ENCODE assay signal across 19 cellular contexts in the genomic region with DNA sequence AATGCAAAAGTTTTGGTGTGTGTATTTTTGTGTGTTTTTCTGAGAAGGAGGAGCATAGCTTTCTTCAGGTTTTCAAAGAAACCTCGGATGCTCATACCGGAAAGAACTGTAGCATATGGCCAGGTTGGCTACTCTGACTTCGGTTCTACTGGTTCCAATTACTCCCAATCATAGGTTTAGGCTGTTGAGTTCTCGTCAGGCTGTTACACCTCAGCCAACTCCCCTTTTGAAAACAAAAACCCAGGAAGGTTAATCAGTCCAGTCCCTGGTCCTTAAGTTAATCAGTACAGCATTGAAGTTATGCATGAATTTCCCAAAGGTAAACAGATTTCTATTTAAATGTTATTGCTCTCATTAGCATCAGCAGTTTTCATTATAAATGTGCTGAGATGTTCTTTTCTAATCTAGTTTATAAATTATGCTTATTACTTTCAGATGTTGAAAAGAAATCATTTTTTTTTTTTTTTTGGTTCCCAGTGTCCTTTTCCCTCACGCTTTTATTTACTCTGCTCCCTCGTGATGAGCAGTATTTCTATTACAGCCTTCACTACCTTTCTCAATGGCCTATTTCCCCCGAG.
A peak's percentile ranks its signal among the peaks of the same experiment; 100 is the strongest.
DNase-seq lines count a peak whose midpoint lies in the region; ATAC-seq, FAIRE-seq and TF ChIP-seq lines count a peak whose summit lies in the region.
"Had no signal": no experiment of that assay in that cellular context is flagged by ENCODE, and none has a peak within 500 bp of the region (broad histone marks: within the 10 kb centered on the region; RNA-seq: fewer than 3 reads in every experiment).

No MANE protein-coding gene starts in this region.

- ATAC-seq in HepG2 (no peak), right lobe of liver (no peak), HG03521 (IDR thresholded peaks at IDR 0.05; ENCODE audit: unreplicated experiment) (no peak), GM19324 (IDR thresholded peaks at IDR 0.05; ENCODE audit: low FRiP score, unreplicated experiment) (no peak)

- H3K23me2 ChIP-seq in H1 (ENCODE audit: low read depth, low read length) = no peaks in the 10 kb centered on the region; the same call in 1 of the 2 replicates

- intact Hi-C loops in HepG2 (cut with micrococcal nuclease; ENCODE audit: unreplicated experiment) (no loop called here), right lobe of liver (cut with DNase I) (no loop called here)

- peaks cover 2 to 57% of the 10 kb centered on the region in 2 experiments; a peak in 3 of 5 replicates for H3K27me3 ChIP-seq in HepG2 (ENCODE audit: control insufficient read depth in 1 of 2, insufficient read depth in 2 of 2, low read length in 2 of 2)
- no peaks in the 10 kb centered on the region for H3K27me3 ChIP-seq in right lobe of liver
- H3K27me3 ChIP-seq in H1 (replicated peaks in 1 of 4; ENCODE audit: control insufficient read depth in 3 of 4, extremely low read depth in 1 of 4, insufficient read depth in 3 of 4, low read length in 3 of 4) = no peaks in the 10 kb centered on the region

- H3K18ac ChIP-seq in H1 (ENCODE audit: extremely low read depth, low read length) = no peak overlapping the region

- no peak overlapping the region for H2BK15ac ChIP-seq in H1 (ENCODE audit: low read length)

- H3K4me1 ChIP-seq in HepG2 (ENCODE audit: insufficient read depth, low read length) (no peaks in the 10 kb centered on the region), right lobe of liver (no peaks in the 10 kb centered on the region), H1 (replicated peaks in 1 of 4; ENCODE audit: control insufficient read depth in 3 of 4, insufficient read depth in 4 of 4, low read length in 3 of 4) (peaks cover 0 to 11% (median 6%) of the 10 kb centered on the region in 4 experiments; a peak in 6 of 7 replicates)

- H3K14ac ChIP-seq in H1 (ENCODE audit: insufficient read length) = no peak overlapping the region

- no peak overlapping the region for H2AK5ac ChIP-seq in H1 (ENCODE audit: low read depth, low read length)

- TF ChIP-seq EP300 in HepG2 (IDR thresholded peaks at IDR 0.05; ENCODE audit: low read depth in 2 of 2, low read length in 2 of 2) = no peak
- no peak for TF ChIP-seq EP300 in HepG2 (CRISPR knock-in tag; IDR thresholded peaks at IDR 0.05; ENCODE audit: borderline replicate concordance)
- no peak for TF ChIP-seq EP300 in H1 (IDR thresholded peaks at IDR 0.05; ENCODE audit: borderline replicate concordance in 1 of 2, low read depth in 2 of 2, low read length in 2 of 2)

- no peak for DNase-seq in HepG2 (ENCODE audit: low spot score)
- DNase-seq in right lobe of liver = no peak
- DNase-seq in H1 (ENCODE audit: low read depth in 1 of 2, low spot score in 2 of 2) = no peak
- DNase-seq in left kidney (ENCODE audit: low read depth, low spot score) = peak; percentile 62
- DNase-seq in SIG-M5 (lab: John Stamatoyannopoulos, UW) = no peak
- DNase-seq: C1 segment of cervical spinal cord; Calu3; CD4-positive, alpha-beta T cell; DMS153; DMS79 treated with DMSO at 0.1 percent for 48 hours; EL; HCEC 1CT; HFFc6 had no signal

- H3K23ac ChIP-seq in H1 (ENCODE audit: insufficient read length) = no peak overlapping the region

- H3K4me3 ChIP-seq in HepG2 (replicated peaks in 1 of 3; ENCODE audit: insufficient read depth in 1 of 3, low read depth in 2 of 3, low read length in 3 of 3) (no peak overlapping the region), right lobe of liver (no peak overlapping the region), H1 (ENCODE audit: extremely low read depth in 1 of 4, insufficient read depth in 2 of 4, low read depth in 3 of 4, low read length in 4 of 4) (no peak overlapping the region)

- no peak overlapping the region for H2BK5ac ChIP-seq in H1 (ENCODE audit: low read depth, low read length)

- H3K56ac ChIP-seq in H1 (replicated peaks; ENCODE audit: insufficient read length, low read depth, low read length) = no peak overlapping the region

- no peak for TF ChIP-seq RAD21 in HepG2 (CRISPR knock-in tag; IDR thresholded peaks at IDR 0.05)
- no peak for TF ChIP-seq RAD21 in H1 (IDR thresholded peaks at IDR 0.05 in 1 of 2, conservative IDR thresholded peaks at IDR 0.05 in 1 of 2; ENCODE audit: low read depth in 2 of 2, low read length in 2 of 2)

- no peaks in the 10 kb centered on the region for H3K79me1 ChIP-seq in H1 (ENCODE audit: low read depth, low read length)

- H2BK20ac ChIP-seq in H1 (ENCODE audit: low read length) = peak overlapping the region; percentile 41; the same call in 1 of the 2 replicates

- H4K5ac ChIP-seq in H1 (ENCODE audit: insufficient read length, low read depth, low read length) = no peak overlapping the region

- in situ Hi-C loops in HepG2 (cut with HindIII; ENCODE audit: extremely low pct_ligation_motif_present, low pct_unique_long_range_greater_than_20kb) = no loop called here

- TF ChIP-seq POLR2A in HepG2 (IDR thresholded peaks at IDR 0.05; ENCODE audit: insufficient read depth in 1 of 2, low read depth in 2 of 2, low read length in 2 of 2) = no peak
- no peak for TF ChIP-seq POLR2A in right lobe of liver (IDR thresholded peaks at IDR 0.05)
- no peak for TF ChIP-seq POLR2A in H1 (IDR thresholded peaks at IDR 0.05; ENCODE audit: control extremely low read depth in 1 of 2, low read depth in 2 of 2, low read length in 2 of 2)

- H3K36me3 ChIP-seq in HepG2 (replicated peaks in 1 of 2; ENCODE audit: control insufficient read depth in 1 of 2, insufficient read depth in 2 of 2, low read length in 2 of 2) (no peaks in the 10 kb centered on the region), right lobe of liver (no peaks in the 10 kb centered on the region), H1 (ENCODE audit: control insufficient read depth in 2 of 4, insufficient read depth in 4 of 4, low read length in 3 of 4) (no peaks in the 10 kb centered on the region)

- FAIRE-seq in HepG2 (lab: Jason Lieb, UNC) (no peak), H1 (lab: Jason Lieb, UNC) (no peak)
- FAIRE-seq: A204.1, G401.6, GM12891 had no signal

- CTCF ChIA-PET in HepG2 (lab: Yijun Ruan, JAX; ENCODE audit: low intra/inter-chr PET ratio, low total read pairs) = no interaction called here
- CTCF ChIA-PET in H1 (lab: Charles Lee; ENCODE audit: partially characterized antibody) = no interaction called here

- no peak overlapping the region for H2BK120ac ChIP-seq in H1 (replicated peaks; ENCODE audit: low read depth, low read length)

- POLR2A ChIA-PET in HepG2 (lab: Yijun Ruan, JAX) (no interaction called here), H1 (lab: Charles Lee; ENCODE audit: partially characterized antibody) (no interaction called here)

- H4K20me1 ChIP-seq in HepG2 (ENCODE audit: insufficient read depth, low read length) (no peaks in the 10 kb centered on the region), H1 (replicated peaks in 1 of 2; ENCODE audit: control insufficient read depth in 1 of 2, insufficient read depth in 2 of 2, low read length in 2 of 2) (no peaks in the 10 kb centered on the region)

- no TSS peak for BruUV-seq in HepG2 (replicated peaks; lab: Mats Ljungman, UMichigan)

- no peak overlapping the region for H3K4ac ChIP-seq in H1 (replicated peaks; ENCODE audit: insufficient read length, low read depth, low read length)

- H3K4me2 ChIP-seq in HepG2 (ENCODE audit: low read depth, low read length) = no peak overlapping the region
- no peak overlapping the region for H3K4me2 ChIP-seq in H1 (ENCODE audit: insufficient read depth in 1 of 2, low read depth in 2 of 2, low read length in 2 of 2)

- H3K9ac ChIP-seq in HepG2 (ENCODE audit: insufficient read depth, low read depth, low read length) = no peak overlapping the region
- no peak overlapping the region for H3K9ac ChIP-seq in H1 (replicated peaks in 1 of 4; ENCODE audit: extremely low read depth in 1 of 4, low read depth in 3 of 4, low read length in 3 of 4)

- no peak overlapping the region for H4K8ac ChIP-seq in H1 (ENCODE audit: extremely low read depth, insufficient read depth, low read length)

- H2AFZ ChIP-seq in HepG2 (ENCODE audit: low read length) (no peak overlapping the region), H1 (ENCODE audit: low read length) (no peak overlapping the region)

- 8% methylated on average over 7 of the region's 7 CpGs for WGBS in HepG2 (ENCODE audit: low lambda C conversion rate)
- WGBS in right lobe of liver (ENCODE audit: insufficient coverage, low coverage, low lambda C conversion rate, missing lambda C conversion rate) = 42% methylated on average over 7 of the region's 7 CpGs
- WGBS in H1 (ENCODE audit: extremely low coverage in 1 of 2, insufficient coverage in 1 of 2, insufficient read length in 1 of 2, insufficient replicate concordance in 2 of 2, low coverage in 1 of 2, low lambda C conversion rate in 2 of 2, missing lambda C conversion rate in 1 of 2), 2 experiments = 74% methylated on average over 7 of the region's 7 CpGs; no CpG with 5 or more reads in 1 of the 2 experiments

- TF ChIP-seq CTCF in HepG2 (CRISPR knock-in tag; IDR thresholded peaks at IDR 0.05) (no peak), right lobe of liver (IDR thresholded peaks at IDR 0.05) (no peak), H1 (IDR thresholded peaks at IDR 0.05; ENCODE audit: control extremely low read depth in 1 of 3, insufficient read depth in 1 of 3, low read depth in 1 of 3, low read length in 3 of 3) (no peak)

- H2BK12ac ChIP-seq in H1 (ENCODE audit: low read depth, low read length) = no peak overlapping the region

- H3K9me3 ChIP-seq in HepG2 (ENCODE audit: low read length) = no peaks in the 10 kb centered on the region
- H3K9me3 ChIP-seq in right lobe of liver = no peaks in the 10 kb centered on the region
- no peaks in the 10 kb centered on the region for H3K9me3 ChIP-seq in H1 (ENCODE audit: insufficient read depth in 2 of 2, low read depth in 1 of 2, low read length in 1 of 2)

- H3K79me2 ChIP-seq in HepG2 (ENCODE audit: insufficient read depth, low read length) (no peaks in the 10 kb centered on the region), H1 (ENCODE audit: control insufficient read depth in 1 of 2, insufficient read depth in 2 of 2, low read length in 2 of 2) (no peaks in the 10 kb centered on the region)

- no peak overlapping the region for H4K91ac ChIP-seq in H1 (replicated peaks; ENCODE audit: insufficient read length, low read length)

- H3K27ac ChIP-seq in HepG2 (ENCODE audit: extremely low read length, insufficient read depth, low read length) = no peak overlapping the region
- H3K27ac ChIP-seq in right lobe of liver = no peak overlapping the region
- no peak overlapping the region for H3K27ac ChIP-seq in H1 (ENCODE audit: low read depth, low read length)
- H3K27ac ChIP-seq: HL-60 had no signal

TF ChIP-seq in HepG2, 621 proteins besides CTCF, POLR2A, EP300 and RAD21 (continues in another document):
- peak; percentile 58 to 90 for TF ChIP-seq MAFK (conservative IDR thresholded peaks at IDR 0.05 in 1 of 2, IDR thresholded peaks at IDR 0.05 in 1 of 2; ENCODE audit: low read length in 2 of 2)

TF ChIP-seq in H1, 55 proteins besides CTCF, POLR2A, EP300 and RAD21:
- TF ChIP-seq ASH2L (IDR thresholded peaks at IDR 0.05; ENCODE audit: low read length) (no peak), TBP (IDR thresholded peaks at IDR 0.05; ENCODE audit: low read depth, low read length) (0 out of 2 replicates have a peak, but pooled peaks have one; percentile 41)
